ENCODE assay signal across 15 cellular contexts in genomic region chrX:48474581-48474980, GRCh38. TPM values are rescaled to one million over a fixed set of nuclear protein-coding genes. Genes with fewer than 3 reads are reported as not detected.
DNase-seq lines count a peak whose midpoint lies in the region; ATAC-seq lines count a peak whose summit lies in the region.
"Had no signal": no experiment of that assay in that cellular context is flagged by ENCODE, and none has a peak within 500 bp of the region (broad histone marks: within the 10 kb centered on the region; RNA-seq: fewer than 3 reads in every experiment).

No MANE protein-coding gene starts in this region.

- peak overlapping the region; percentile 97 for H3K27ac Mint-ChIP-seq in activated naive CD8-positive, alpha-beta T cell treated with anti-CD3 and anti-CD28 coated beads, Interleukin-2, amount 10 ng/mL, durations not matched to agents 7 days and 5 days

- POLR2A ChIA-PET in activated naive CD8-positive, alpha-beta T cell treated with anti-CD3 and anti-CD28 coated beads, Interleukin-2, amount 10 ng/mL, durations not matched to agents 7 days and 5 days (lab: Charles Lee): interaction anchor here (0.8 to 1.9 kb wide), 6 partner anchors 34 to 100 kb away, joined by 3 to 11 read pairs (median 4); partner anchors contain the start of genes EBP, PORCN, RBM3 and TBC1D25

- H3K4me3 Mint-ChIP-seq in activated T-cell treated with anti-CD3 and anti-CD28 coated beads, Interleukin-2, amount 50 U/mL, for 4 hours: peak overlapping the region; percentile 96
- H3K4me3 Mint-ChIP-seq in activated naive CD8-positive, alpha-beta T cell treated with anti-CD3 and anti-CD28 coated beads, Interleukin-2, amount 10 ng/mL, durations not matched to agents 7 days and 5 days: peak overlapping the region; percentile 96

- no peaks in the 10 kb centered on the region for H3K27me3 ChIP-seq in skeletal muscle satellite cell (ENCODE audit: control insufficient read depth, insufficient read depth, low read length)
- H3K27me3 ChIP-seq: colonic mucosa, esophagus squamous epithelium, SJSA1 had no signal

- no peaks in the 10 kb centered on the region for H3K27me3 Mint-ChIP-seq in activated T-cell treated with anti-CD3 and anti-CD28 coated beads, Interleukin-2, amount 50 U/mL, for 4 hours (ENCODE audit: low read depth)
- no peaks in the 10 kb centered on the region for H3K27me3 Mint-ChIP-seq in activated naive CD8-positive, alpha-beta T cell treated with anti-CD3 and anti-CD28 coated beads, Interleukin-2, amount 10 ng/mL, durations not matched to agents 7 days and 5 days
- H3K27me3 Mint-ChIP-seq: memory B cell had no signal

- H3K9me3 Mint-ChIP-seq in activated T-cell treated with anti-CD3 and anti-CD28 coated beads, Interleukin-2, amount 50 U/mL, for 4 hours: no peaks in the 10 kb centered on the region
- no peaks in the 10 kb centered on the region for H3K9me3 Mint-ChIP-seq in activated naive CD8-positive, alpha-beta T cell treated with anti-CD3 and anti-CD28 coated beads, Interleukin-2, amount 10 ng/mL, durations not matched to agents 7 days and 5 days
- H3K9me3 Mint-ChIP-seq: memory B cell had no signal

- H3K4me1 ChIP-seq in skeletal muscle satellite cell (ENCODE audit: control insufficient read depth, insufficient read depth, low read length): peaks cover 14% of the 10 kb centered on the region
- H3K4me1 ChIP-seq: colonic mucosa had no signal

- H3K36me3 Mint-ChIP-seq in activated T-cell treated with anti-CD3 and anti-CD28 coated beads, Interleukin-2, amount 50 U/mL, for 4 hours (ENCODE audit: insufficient read depth): peaks cover 5% of the 10 kb centered on the region
- peaks cover 3% of the 10 kb centered on the region for H3K36me3 Mint-ChIP-seq in activated naive CD8-positive, alpha-beta T cell treated with anti-CD3 and anti-CD28 coated beads, Interleukin-2, amount 10 ng/mL, durations not matched to agents 7 days and 5 days

- peaks cover 27% of the 10 kb centered on the region for H3K4me1 Mint-ChIP-seq in activated T-cell treated with anti-CD3 and anti-CD28 coated beads, Interleukin-2, amount 50 U/mL, for 4 hours (ENCODE audit: low read depth)
- peaks cover 30% of the 10 kb centered on the region for H3K4me1 Mint-ChIP-seq in activated naive CD8-positive, alpha-beta T cell treated with anti-CD3 and anti-CD28 coated beads, Interleukin-2, amount 10 ng/mL, durations not matched to agents 7 days and 5 days

- H3K9me3 ChIP-seq in skeletal muscle satellite cell (replicated peaks; ENCODE audit: low read length): no peaks in the 10 kb centered on the region
- H3K9me3 ChIP-seq: colonic mucosa, esophagus squamous epithelium, SJSA1 had no signal

- DNase-seq in activated T-cell treated with anti-CD3 and anti-CD28 coated beads, Interleukin-2, amount 50 U/mL, for 4 hours: no peak
- DNase-seq in activated T-cell treated with anti-CD3 and anti-CD28 coated beads, Interleukin-2, amount 50 U/mL, for 1 hour: no peak
- DNase-seq in NCI-H69 (lab: John Stamatoyannopoulos, UW): peak; percentile 4
- no peak for DNase-seq in activated naive CD8-positive, alpha-beta T cell treated with anti-CD3 and anti-CD28 coated beads, Interleukin-2, amount 10 ng/mL, durations not matched to agents 7 days and 5 days
- no peak for DNase-seq in NCI-H2171 (lab: John Stamatoyannopoulos, UW)
- DNase-seq in NCI-H1048 (lab: John Stamatoyannopoulos, UW): no peak
- DNase-seq: DMS79 treated with DMSO at 0.1 percent for 48 hours, esophagus squamous epithelium, GOT3, NCI-H1092 treated with DMSO at 0.1 percent for 48 hours had no signal

- H3K36me3 ChIP-seq in skeletal muscle satellite cell (ENCODE audit: insufficient read depth, low read length): peaks cover 13% of the 10 kb centered on the region
- H3K36me3 ChIP-seq: colonic mucosa, esophagus squamous epithelium had no signal

- no peak for ATAC-seq in activated T-cell treated with anti-CD3 and anti-CD28 coated beads, Interleukin-2, amount 50 U/mL, for 4 hours
- ATAC-seq in activated naive CD8-positive, alpha-beta T cell treated with anti-CD3 and anti-CD28 coated beads, Interleukin-2, amount 10 ng/mL, durations not matched to agents 7 days and 5 days (ENCODE audit: low read depth): no peak
- ATAC-seq in GM19452 (IDR thresholded peaks at IDR 0.05; ENCODE audit: unreplicated experiment): no peak

- H3K9ac ChIP-seq in skeletal muscle satellite cell (ENCODE audit: low read depth, low read length): peak overlapping the region; percentile 99

- no peak overlapping the region for H3K4me3 ChIP-seq in skeletal muscle satellite cell (ENCODE audit: low read length)

- H3K4me2 ChIP-seq in skeletal muscle satellite cell (ENCODE audit: low read length): peak overlapping the region; percentile 91

RNA-seq across cellular contexts. Expression of gene FTSJ1, which starts 1.4 kb away (rescaled TPM):
- 100 to 1,000 TPM; 130 to 147 (median 134) TPM for total RNA-seq in activated T-cell treated with anti-CD3 and anti-CD28 coated beads, Interleukin-2, amount 50 U/mL, for 4 hours
- 10 to 100 TPM; 56.2 to 59.2 TPM for total RNA-seq in activated naive CD8-positive, alpha-beta T cell treated with anti-CD3 and anti-CD28 coated beads, Interleukin-2, amount 10 ng/mL, durations not matched to agents 7 days and 5 days
- 118 and 124 TPM in 2 replicates for total RNA-seq in skeletal muscle satellite cell (2012; rRNA removed)

RNA-seq across cellular contexts. Expression of gene SLC38A5, which starts 4.5 kb away (rescaled TPM):
- total RNA-seq in activated T-cell treated with anti-CD3 and anti-CD28 coated beads, Interleukin-2, amount 50 U/mL, for 4 hours: 100 to 1,000 TPM; 247 to 282 (median 271) TPM
- total RNA-seq in activated naive CD8-positive, alpha-beta T cell treated with anti-CD3 and anti-CD28 coated beads, Interleukin-2, amount 10 ng/mL, durations not matched to agents 7 days and 5 days: 10 to 100 TPM; 58.8 to 62.6 TPM
- 96.1 and 181 TPM in 2 replicates for total RNA-seq in skeletal muscle satellite cell (2012; rRNA removed)

RNA-seq across cellular contexts. Expression of gene PORCN, which starts 34.2 kb away (rescaled TPM):
- total RNA-seq in activated T-cell treated with anti-CD3 and anti-CD28 coated beads, Interleukin-2, amount 50 U/mL, for 4 hours: 1 to 10 TPM; 7.5 to 10.0 (median 9.4) TPM
- total RNA-seq in activated naive CD8-positive, alpha-beta T cell treated with anti-CD3 and anti-CD28 coated beads, Interleukin-2, amount 10 ng/mL, durations not matched to agents 7 days and 5 days: 10 to 100 TPM; 23.9 to 24.1 TPM
- 33.4 and 36.0 TPM in 2 replicates for total RNA-seq in skeletal muscle satellite cell (2012; rRNA removed)

RNA-seq across cellular contexts. Expression of gene EBP, which starts 47.0 kb away (rescaled TPM):
- 100 to 1,000 TPM in 2 of 3 donors, 10 to 100 TPM in 1; 87.0 to 113 (median 106) TPM for total RNA-seq in activated T-cell treated with anti-CD3 and anti-CD28 coated beads, Interleukin-2, amount 50 U/mL, for 4 hours
- total RNA-seq in activated naive CD8-positive, alpha-beta T cell treated with anti-CD3 and anti-CD28 coated beads, Interleukin-2, amount 10 ng/mL, durations not matched to agents 7 days and 5 days: 100 to 1,000 TPM; 200 to 214 TPM
- total RNA-seq in skeletal muscle satellite cell (2012; rRNA removed): 70.2 and 82.6 TPM in 2 replicates
